Comparison of ENCODE assay signal across 1 cellular context in the genomic region with DNA sequence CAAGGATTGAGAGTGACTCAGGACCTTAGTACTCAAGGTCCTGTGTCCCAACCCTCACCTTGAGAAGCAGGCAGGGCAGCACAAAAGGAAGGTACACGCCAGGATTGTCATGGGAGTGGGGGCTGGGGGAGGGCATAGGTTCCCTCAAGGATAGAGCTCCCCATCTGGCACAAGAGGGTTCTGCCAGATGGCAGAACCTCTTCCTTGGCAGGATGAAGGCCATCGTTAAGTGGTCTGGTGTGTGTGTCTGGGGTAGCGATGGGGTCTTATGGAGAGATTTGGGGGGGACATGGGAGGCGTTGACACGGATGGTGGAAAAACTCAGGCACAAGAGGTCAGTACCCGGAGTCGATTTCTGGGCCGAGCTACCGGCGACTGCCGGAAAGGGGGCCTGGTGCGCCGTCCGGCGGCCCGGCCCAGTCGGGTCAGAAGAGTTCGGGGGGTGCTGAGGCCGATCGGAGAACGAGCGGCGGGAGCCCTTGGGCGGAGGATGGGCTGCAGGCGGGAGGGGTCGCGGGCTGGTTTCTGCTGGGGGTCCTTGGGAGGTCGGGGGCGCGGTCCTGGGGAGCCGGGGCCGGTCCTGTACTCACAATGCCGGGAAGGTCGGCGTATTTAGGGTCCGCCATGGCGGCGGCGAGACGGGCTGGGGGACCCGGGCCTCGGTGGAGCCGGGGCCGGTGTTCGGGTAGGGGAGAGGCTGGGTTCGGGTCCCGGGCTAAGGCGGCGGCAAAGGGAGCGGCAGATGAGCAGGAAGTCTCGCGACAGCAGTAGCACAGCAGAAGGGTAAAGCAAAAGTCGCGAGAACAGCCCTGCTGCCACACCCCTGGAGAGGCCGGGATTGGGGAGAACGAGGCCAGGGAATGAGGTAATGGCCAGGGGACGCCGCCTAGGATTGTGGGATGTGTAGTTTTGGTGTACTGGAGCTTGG.
TF ChIP-seq lines count a peak whose summit lies in the region.

A gene (minus strand): TSS at position 755 of the 928 bp plus-strand sequence. CDS start 129 bp downstream, at position 626.

TF ChIP-seq in HepG2, 621 proteins besides CTCF, POLR2A, EP300 and RAD21 (continued from another document and continues in another):
- TF ChIP-seq, protein P1, sequence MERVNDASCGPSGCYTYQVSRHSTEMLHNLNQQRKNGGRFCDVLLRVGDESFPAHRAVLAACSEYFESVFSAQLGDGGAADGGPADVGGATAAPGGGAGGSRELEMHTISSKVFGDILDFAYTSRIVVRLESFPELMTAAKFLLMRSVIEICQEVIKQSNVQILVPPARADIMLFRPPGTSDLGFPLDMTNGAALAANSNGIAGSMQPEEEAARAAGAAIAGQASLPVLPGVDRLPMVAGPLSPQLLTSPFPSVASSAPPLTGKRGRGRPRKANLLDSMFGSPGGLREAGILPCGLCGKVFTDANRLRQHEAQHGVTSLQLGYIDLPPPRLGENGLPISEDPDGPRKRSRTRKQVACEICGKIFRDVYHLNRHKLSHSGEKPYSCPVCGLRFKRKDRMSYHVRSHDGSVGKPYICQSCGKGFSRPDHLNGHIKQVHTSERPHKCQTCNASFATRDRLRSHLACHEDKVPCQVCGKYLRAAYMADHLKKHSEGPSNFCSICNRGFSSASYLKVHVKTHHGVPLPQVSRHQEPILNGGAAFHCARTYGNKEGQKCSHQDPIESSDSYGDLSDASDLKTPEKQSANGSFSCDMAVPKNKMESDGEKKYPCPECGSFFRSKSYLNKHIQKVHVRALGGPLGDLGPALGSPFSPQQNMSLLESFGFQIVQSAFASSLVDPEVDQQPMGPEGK (CRISPR knock-in tag; IDR thresholded peaks at IDR 0.05), result no peak; the same call in 1 of the 2 replicates
- TF ChIP-seq ZNF296 (CRISPR knock-in tag; conservative IDR thresholded peaks at IDR 0.05) (no peak), HNRNPLL (IDR thresholded peaks at IDR 0.05; ENCODE audit: low read depth, low read length, poor library complexity, severe bottlenecking) (peak; percentile 43), THAP11 (CRISPR knock-in tag; IDR thresholded peaks at IDR 0.05) (peak; percentile 99), ZSCAN31 (CRISPR knock-in tag; IDR thresholded peaks at IDR 0.05; ENCODE audit: low read depth) (peak; percentile 48; the same call in 1 of the 2 replicates), ZNF10 (CRISPR knock-in tag; IDR thresholded peaks at IDR 0.05; ENCODE audit: borderline replicate concordance, low read depth) (no peak), SP140L (CRISPR knock-in tag; IDR thresholded peaks at IDR 0.05; ENCODE audit: borderline replicate concordance) (no peak), ZNF883 (CRISPR knock-in tag; IDR thresholded peaks at IDR 0.05; ENCODE audit: not compliant biosample characterization) (peak; percentile 32), U2AF2 (IDR thresholded peaks at IDR 0.05; ENCODE audit: low read depth, low read length) (no peak), ZNF232 (CRISPR knock-in tag; IDR thresholded peaks at IDR 0.05; ENCODE audit: borderline replicate concordance) (no peak), ZNF850 (CRISPR knock-in tag; conservative IDR thresholded peaks at IDR 0.05) (no peak), ZNF749 (CRISPR knock-in tag; IDR thresholded peaks at IDR 0.05; ENCODE audit: borderline replicate concordance) (peak; percentile 43; the same call in 1 of the 2 replicates), PHB2 (IDR thresholded peaks at IDR 0.05; ENCODE audit: partially characterized antibody) (no peak), BRD4 (CRISPR knock-in tag; IDR thresholded peaks at IDR 0.05) (no peak), NFE2L1 (CRISPR knock-in tag; IDR thresholded peaks at IDR 0.05; ENCODE audit: borderline replicate concordance) (no peak), CEBPB (IDR thresholded peaks at IDR 0.05; ENCODE audit: borderline replicate concordance, low read depth, low read length) (peak; percentile 24; the same call in 1 of the 2 replicates), MED1 (CRISPR knock-in tag; IDR thresholded peaks at IDR 0.05) (no peak), ESRRA (CRISPR knock-in tag; IDR thresholded peaks at IDR 0.05; ENCODE audit: low read depth) (no peak), ZNF101 (CRISPR knock-in tag; IDR thresholded peaks at IDR 0.05; ENCODE audit: borderline replicate concordance, low read depth) (no peak), MEIS2 (CRISPR knock-in tag; IDR thresholded peaks at IDR 0.05) (no peak; the same call in 1 of the 2 replicates), ZBTB1 (CRISPR knock-in tag; IDR thresholded peaks at IDR 0.05; ENCODE audit: borderline replicate concordance) (no peak), NRL (CRISPR knock-in tag; IDR thresholded peaks at IDR 0.05; ENCODE audit: borderline replicate concordance) (no peak), ZNF709 (CRISPR knock-in tag; IDR thresholded peaks at IDR 0.05) (0 out of 2 replicates have a peak, but pooled peaks have one; percentile 35), ZNF501 (CRISPR knock-in tag; IDR thresholded peaks at IDR 0.05) (no peak), DNMT3B (CRISPR knock-in tag; conservative IDR thresholded peaks at IDR 0.05) (no peak), IRF2 (CRISPR knock-in tag; IDR thresholded peaks at IDR 0.05) (peak; percentile 83), MAF1 (CRISPR knock-in tag; IDR thresholded peaks at IDR 0.05; ENCODE audit: borderline replicate concordance) (no peak), PHF8 (CRISPR knock-in tag; IDR thresholded peaks at IDR 0.05) (peak; percentile 77), TAF1 (CRISPR knock-in tag; IDR thresholded peaks at IDR 0.05) (peak; percentile 64; the same call in 1 of the 2 replicates), ZNF180 (CRISPR knock-in tag; IDR thresholded peaks at IDR 0.05; ENCODE audit: borderline replicate concordance, low read depth) (no peak), BCL6 (CRISPR knock-in tag; IDR thresholded peaks at IDR 0.05) (no peak), ZNF782 (CRISPR knock-in tag; IDR thresholded peaks at IDR 0.05; ENCODE audit: borderline replicate concordance) (0 out of 2 replicates have a peak, but pooled peaks have one; percentile 42), PHF20 (CRISPR knock-in tag; IDR thresholded peaks at IDR 0.05) (peak; percentile 62), HNRNPUL1 (IDR thresholded peaks at IDR 0.05; ENCODE audit: low read depth, low read length) (no peak)
- TF ChIP-seq, protein P2, sequence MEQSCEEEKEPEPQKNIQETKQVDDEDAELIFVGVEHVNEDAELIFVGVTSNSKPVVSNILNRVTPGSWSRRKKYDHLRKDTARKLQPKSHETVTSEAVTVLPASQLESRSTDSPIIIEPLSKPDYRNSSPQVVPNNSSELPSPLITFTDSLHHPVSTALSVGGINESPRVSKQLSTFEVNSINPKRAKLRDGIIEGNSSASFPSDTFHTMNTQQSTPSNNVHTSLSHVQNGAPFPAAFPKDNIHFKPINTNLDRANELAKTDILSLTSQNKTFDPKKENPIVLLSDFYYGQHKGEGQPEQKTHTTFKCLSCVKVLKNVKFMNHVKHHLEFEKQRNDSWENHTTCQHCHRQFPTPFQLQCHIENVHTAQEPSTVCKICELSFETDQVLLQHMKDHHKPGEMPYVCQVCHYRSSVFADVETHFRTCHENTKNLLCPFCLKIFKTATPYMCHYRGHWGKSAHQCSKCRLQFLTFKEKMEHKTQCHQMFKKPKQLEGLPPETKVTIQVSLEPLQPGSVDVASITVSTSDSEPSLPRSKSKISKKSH (CRISPR knock-in tag; IDR thresholded peaks at IDR 0.05; ENCODE audit: borderline replicate concordance), result no peak
- TF ChIP-seq, protein P3, sequence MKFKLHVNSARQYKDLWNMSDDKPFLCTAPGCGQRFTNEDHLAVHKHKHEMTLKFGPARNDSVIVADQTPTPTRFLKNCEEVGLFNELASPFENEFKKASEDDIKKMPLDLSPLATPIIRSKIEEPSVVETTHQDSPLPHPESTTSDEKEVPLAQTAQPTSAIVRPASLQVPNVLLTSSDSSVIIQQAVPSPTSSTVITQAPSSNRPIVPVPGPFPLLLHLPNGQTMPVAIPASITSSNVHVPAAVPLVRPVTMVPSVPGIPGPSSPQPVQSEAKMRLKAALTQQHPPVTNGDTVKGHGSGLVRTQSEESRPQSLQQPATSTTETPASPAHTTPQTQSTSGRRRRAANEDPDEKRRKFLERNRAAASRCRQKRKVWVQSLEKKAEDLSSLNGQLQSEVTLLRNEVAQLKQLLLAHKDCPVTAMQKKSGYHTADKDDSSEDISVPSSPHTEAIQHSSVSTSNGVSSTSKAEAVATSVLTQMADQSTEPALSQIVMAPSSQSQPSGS (CRISPR knock-in tag; IDR thresholded peaks at IDR 0.05), result peak; percentile 99
- TF ChIP-seq, protein P4, sequence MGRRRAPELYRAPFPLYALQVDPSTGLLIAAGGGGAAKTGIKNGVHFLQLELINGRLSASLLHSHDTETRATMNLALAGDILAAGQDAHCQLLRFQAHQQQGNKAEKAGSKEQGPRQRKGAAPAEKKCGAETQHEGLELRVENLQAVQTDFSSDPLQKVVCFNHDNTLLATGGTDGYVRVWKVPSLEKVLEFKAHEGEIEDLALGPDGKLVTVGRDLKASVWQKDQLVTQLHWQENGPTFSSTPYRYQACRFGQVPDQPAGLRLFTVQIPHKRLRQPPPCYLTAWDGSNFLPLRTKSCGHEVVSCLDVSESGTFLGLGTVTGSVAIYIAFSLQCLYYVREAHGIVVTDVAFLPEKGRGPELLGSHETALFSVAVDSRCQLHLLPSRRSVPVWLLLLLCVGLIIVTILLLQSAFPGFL (CRISPR knock-in tag; IDR thresholded peaks at IDR 0.05), result no peak
- TF ChIP-seq, protein P5, sequence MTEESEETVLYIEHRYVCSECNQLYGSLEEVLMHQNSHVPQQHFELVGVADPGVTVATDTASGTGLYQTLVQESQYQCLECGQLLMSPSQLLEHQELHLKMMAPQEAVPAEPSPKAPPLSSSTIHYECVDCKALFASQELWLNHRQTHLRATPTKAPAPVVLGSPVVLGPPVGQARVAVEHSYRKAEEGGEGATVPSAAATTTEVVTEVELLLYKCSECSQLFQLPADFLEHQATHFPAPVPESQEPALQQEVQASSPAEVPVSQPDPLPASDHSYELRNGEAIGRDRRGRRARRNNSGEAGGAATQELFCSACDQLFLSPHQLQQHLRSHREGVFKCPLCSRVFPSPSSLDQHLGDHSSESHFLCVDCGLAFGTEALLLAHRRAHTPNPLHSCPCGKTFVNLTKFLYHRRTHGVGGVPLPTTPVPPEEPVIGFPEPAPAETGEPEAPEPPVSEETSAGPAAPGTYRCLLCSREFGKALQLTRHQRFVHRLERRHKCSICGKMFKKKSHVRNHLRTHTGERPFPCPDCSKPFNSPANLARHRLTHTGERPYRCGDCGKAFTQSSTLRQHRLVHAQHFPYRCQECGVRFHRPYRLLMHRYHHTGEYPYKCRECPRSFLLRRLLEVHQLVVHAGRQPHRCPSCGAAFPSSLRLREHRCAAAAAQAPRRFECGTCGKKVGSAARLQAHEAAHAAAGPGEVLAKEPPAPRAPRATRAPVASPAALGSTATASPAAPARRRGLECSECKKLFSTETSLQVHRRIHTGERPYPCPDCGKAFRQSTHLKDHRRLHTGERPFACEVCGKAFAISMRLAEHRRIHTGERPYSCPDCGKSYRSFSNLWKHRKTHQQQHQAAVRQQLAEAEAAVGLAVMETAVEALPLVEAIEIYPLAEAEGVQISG (CRISPR knock-in tag; IDR thresholded peaks at IDR 0.05), result peak; percentile 66
- TF ChIP-seq, protein P6, sequence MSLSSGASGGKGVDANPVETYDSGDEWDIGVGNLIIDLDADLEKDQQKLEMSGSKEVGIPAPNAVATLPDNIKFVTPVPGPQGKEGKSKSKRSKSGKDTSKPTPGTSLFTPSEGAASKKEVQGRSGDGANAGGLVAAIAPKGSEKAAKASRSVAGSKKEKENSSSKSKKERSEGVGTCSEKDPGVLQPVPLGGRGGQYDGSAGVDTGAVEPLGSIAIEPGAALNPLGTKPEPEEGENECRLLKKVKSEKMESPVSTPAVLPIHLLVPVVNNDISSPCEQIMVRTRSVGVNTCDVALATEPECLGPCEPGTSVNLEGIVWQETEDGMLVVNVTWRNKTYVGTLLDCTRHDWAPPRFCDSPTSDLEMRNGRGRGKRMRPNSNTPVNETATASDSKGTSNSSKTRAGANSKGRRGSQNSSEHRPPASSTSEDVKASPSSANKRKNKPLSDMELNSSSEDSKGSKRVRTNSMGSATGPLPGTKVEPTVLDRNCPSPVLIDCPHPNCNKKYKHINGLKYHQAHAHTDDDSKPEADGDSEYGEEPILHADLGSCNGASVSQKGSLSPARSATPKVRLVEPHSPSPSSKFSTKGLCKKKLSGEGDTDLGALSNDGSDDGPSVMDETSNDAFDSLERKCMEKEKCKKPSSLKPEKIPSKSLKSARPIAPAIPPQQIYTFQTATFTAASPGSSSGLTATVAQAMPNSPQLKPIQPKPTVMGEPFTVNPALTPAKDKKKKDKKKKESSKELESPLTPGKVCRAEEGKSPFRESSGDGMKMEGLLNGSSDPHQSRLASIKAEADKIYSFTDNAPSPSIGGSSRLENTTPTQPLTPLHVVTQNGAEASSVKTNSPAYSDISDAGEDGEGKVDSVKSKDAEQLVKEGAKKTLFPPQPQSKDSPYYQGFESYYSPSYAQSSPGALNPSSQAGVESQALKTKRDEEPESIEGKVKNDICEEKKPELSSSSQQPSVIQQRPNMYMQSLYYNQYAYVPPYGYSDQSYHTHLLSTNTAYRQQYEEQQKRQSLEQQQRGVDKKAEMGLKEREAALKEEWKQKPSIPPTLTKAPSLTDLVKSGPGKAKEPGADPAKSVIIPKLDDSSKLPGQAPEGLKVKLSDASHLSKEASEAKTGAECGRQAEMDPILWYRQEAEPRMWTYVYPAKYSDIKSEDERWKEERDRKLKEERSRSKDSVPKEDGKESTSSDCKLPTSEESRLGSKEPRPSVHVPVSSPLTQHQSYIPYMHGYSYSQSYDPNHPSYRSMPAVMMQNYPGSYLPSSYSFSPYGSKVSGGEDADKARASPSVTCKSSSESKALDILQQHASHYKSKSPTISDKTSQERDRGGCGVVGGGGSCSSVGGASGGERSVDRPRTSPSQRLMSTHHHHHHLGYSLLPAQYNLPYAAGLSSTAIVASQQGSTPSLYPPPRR (CRISPR knock-in tag; IDR thresholded peaks at IDR 0.05; ENCODE audit: borderline replicate concordance), result no peak
- TF ChIP-seq, protein P7, sequence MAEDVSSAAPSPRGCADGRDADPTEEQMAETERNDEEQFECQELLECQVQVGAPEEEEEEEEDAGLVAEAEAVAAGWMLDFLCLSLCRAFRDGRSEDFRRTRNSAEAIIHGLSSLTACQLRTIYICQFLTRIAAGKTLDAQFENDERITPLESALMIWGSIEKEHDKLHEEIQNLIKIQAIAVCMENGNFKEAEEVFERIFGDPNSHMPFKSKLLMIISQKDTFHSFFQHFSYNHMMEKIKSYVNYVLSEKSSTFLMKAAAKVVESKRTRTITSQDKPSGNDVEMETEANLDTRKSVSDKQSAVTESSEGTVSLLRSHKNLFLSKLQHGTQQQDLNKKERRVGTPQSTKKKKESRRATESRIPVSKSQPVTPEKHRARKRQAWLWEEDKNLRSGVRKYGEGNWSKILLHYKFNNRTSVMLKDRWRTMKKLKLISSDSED (CRISPR knock-in tag; IDR thresholded peaks at IDR 0.05), result no peak
- TF ChIP-seq, protein P8, sequence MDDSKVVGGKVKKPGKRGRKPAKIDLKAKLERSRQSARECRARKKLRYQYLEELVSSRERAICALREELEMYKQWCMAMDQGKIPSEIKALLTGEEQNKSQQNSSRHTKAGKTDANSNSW (CRISPR knock-in tag; IDR thresholded peaks at IDR 0.05; ENCODE audit: borderline replicate concordance), result no peak
- TF ChIP-seq, protein P9, sequence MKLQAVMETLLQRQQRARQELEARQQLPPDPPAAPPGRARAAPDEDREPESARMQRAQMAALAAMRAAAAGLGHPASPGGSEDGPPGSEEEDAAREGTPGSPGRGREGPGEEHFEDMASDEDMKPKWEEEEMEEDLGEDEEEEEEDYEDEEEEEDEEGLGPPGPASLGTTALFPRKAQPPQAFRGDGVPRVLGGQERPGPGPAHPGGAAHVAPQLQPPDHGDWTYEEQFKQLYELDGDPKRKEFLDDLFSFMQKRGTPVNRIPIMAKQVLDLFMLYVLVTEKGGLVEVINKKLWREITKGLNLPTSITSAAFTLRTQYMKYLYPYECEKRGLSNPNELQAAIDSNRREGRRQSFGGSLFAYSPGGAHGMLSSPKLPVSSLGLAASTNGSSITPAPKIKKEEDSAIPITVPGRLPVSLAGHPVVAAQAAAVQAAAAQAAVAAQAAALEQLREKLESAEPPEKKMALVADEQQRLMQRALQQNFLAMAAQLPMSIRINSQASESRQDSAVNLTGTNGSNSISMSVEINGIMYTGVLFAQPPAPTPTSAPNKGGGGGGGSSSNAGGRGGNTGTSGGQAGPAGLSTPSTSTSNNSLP (IDR thresholded peaks at IDR 0.05; ENCODE audit: low read depth, low read length), result no peak
